ENCODE assay signal across 8 cellular contexts in the genomic region with DNA sequence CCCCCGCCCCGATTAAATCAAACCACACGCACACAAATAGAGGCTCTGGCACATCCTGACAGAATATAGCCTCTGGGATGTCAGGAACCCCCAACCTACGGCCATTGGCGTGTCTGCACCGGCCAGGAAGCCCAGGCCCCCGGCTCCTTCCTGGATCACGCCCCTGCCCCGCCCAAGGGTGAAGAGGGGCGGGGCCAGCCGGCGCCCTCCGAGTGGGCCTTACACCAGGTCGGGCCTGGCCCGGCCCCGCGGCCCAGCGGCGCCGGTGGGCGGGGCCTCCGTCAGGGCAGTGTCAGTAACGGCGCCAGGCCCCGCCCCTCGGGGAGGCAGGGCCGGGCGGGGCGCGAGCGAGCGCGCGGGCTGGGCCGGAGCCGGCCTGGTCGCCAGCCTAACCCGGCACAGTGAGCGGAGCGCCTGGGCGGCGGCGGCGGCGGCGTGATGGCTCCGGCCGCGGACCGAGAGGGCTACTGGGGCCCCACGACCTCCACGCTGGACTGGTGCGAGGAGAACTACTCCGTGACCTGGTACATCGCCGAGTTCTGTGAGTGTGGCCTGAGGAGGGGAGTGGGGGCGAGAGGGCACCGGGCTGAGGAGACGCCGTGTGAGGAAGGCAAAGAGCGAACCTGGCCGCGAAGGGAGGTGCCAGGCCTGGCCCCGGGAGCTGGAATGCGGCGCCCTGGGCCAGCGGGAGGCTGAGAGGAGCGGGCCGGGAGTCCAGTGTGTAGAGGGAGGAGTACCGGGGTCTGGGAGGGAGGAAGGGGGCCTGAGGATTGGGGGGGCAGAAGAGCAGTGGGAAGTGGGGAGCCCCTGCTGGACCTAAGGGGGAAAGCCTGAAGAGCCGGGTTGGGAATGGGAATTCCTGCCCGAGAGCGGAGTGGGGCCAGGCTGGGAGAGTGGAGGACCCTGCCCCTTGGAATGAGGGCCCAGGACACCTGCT. TPM values are rescaled to one million over a fixed set of nuclear protein-coding genes. Genes with fewer than 3 reads are reported as not detected.
A peak's percentile ranks its signal among the peaks of the same experiment; 100 is the strongest.
DNase-seq lines count a peak whose midpoint lies in the region; TF ChIP-seq lines count a peak whose summit lies in the region.

A gene (plus strand): TSS at position 380 of the 937 bp plus-strand sequence. CDS start 59 bp downstream, at position 439.

- H3K4me1 ChIP-seq in neutrophil (ENCODE audit: control insufficient read depth in 1 of 2, insufficient read depth in 1 of 2, low read depth in 1 of 2, low read length in 1 of 2) = peaks cover 72 to 77% of the 10 kb centered on the region in 2 experiments

- H3K4me3 ChIP-seq in H7 (ENCODE audit: insufficient read depth, low read depth, low read length) = peak within 1 kb of the TSS; percentile 81
- H3K4me3 ChIP-seq in neutrophil (ENCODE audit: low read depth in 1 of 2, low read length in 1 of 2) = peak within 1 kb of the TSS; percentile 60 to 83

- H3K9me3 ChIP-seq in neutrophil = no peaks in the 10 kb centered on the region

- peak; percentile 99 for DNase-seq in GM03348 (ENCODE audit: low spot score)
- DNase-seq in H7 = peak; percentile 99
- DNase-seq in LoVo (ENCODE audit: low spot score) = peak; percentile 94
- peak; percentile 79 for DNase-seq in SIG-M5 treated with dmso at 0.1 percent for 504 hours (lab: John Stamatoyannopoulos, UW; ENCODE audit: unreplicated experiment)
- peak; percentile 82 for DNase-seq in activated gamma-delta T cell treated with Interleukin-2 at 50 U/mL for 16 hours
- DNase-seq in foreskin melanocyte = peak; percentile 86
- DNase-seq in substantia nigra (lab: John Stamatoyannopoulos, UW) = peak; percentile 38 to 97 (median 78)

- no peaks in the 10 kb centered on the region for H3K27me3 ChIP-seq in H7 (ENCODE audit: control insufficient read depth, insufficient read depth, low read length)
- H3K27me3 ChIP-seq in neutrophil = no peaks in the 10 kb centered on the region

- no peak for TF ChIP-seq CTCF in neutrophil (IDR thresholded peaks at IDR 0.05)

- H3K27ac ChIP-seq in neutrophil (peak within 1 kb of the TSS; percentile 85), substantia nigra (ENCODE audit: low read depth, low read length, poor library complexity, severe bottlenecking) (peak within 1 kb of the TSS; percentile 96)

- H3K36me3 ChIP-seq in H7 (replicated peaks; ENCODE audit: control insufficient read depth, insufficient read depth, low read length) = no peaks in the 10 kb centered on the region
- H3K36me3 ChIP-seq in neutrophil = no peaks in the 10 kb centered on the region

RNA-seq across cellular contexts. Expression of the gene that starts here (rescaled TPM):
- total RNA-seq in H7 (2014; rRNA removed; shearing (Covaris generic)) = 6.3 and 8.1 TPM in 2 replicates

Comparison
In these comparisons a context has a peak if more than half of its experiments do, and no peak if none do; other contexts are left out.
1. Peak in every context shown above with its lines: DNase-seq, H3K4me3 ChIP-seq and H3K27ac ChIP-seq.